Comparison of ENCODE assay signal across 9 cellular contexts in genomic region chr14:95255487-95255886, GRCh38.
DNase-seq lines count a peak whose midpoint lies in the region; ATAC-seq and TF ChIP-seq lines count a peak whose summit lies in the region.
"Had no signal": no experiment of that assay in that cellular context is flagged by ENCODE, and none has a peak within 500 bp of the region (broad histone marks: within the 10 kb centered on the region; RNA-seq: fewer than 3 reads in every experiment).

No MANE protein-coding gene starts in this region.

- peak overlapping the region; percentile 59 for H3K27ac Mint-ChIP-seq in endodermal cell
- H3K27ac Mint-ChIP-seq in CD8-positive, alpha-beta T cell, result no peak overlapping the region

- ATAC-seq in CD8-positive, alpha-beta T cell, result no peak

- H3K4me1 ChIP-seq in endodermal cell (ENCODE audit: control insufficient read depth, insufficient read depth, low read length), result peaks cover 18% of the 10 kb centered on the region
- H3K4me1 ChIP-seq in CD8-positive, alpha-beta T cell (ENCODE audit: insufficient read depth, low read length), result no peaks in the 10 kb centered on the region

- H3K4me3 ChIP-seq in endodermal cell (ENCODE audit: low read length), result no peak overlapping the region
- no peak overlapping the region for H3K4me3 ChIP-seq in CD8-positive, alpha-beta T cell (ENCODE audit: low read depth, low read length)
- H3K4me3 ChIP-seq: skin epidermis had no signal

- CTCF ChIA-PET in CD8-positive, alpha-beta T cell (lab: Charles Lee), result no interaction called here

- H3K36me3 Mint-ChIP-seq in endodermal cell (ENCODE audit: low read depth), result no peaks in the 10 kb centered on the region
- H3K36me3 Mint-ChIP-seq in CD8-positive, alpha-beta T cell, result no peaks in the 10 kb centered on the region

- no peak overlapping the region for H3K27ac ChIP-seq in endodermal cell (ENCODE audit: low read depth, low read length)
- H3K27ac ChIP-seq in CD8-positive, alpha-beta T cell (ENCODE audit: low read depth, low read length), result no peak overlapping the region

- no peak overlapping the region for H3K9ac ChIP-seq in endodermal cell (ENCODE audit: extremely low read depth, low read length, poor library complexity, severe bottlenecking)

- peaks cover 41% of the 10 kb centered on the region for H3K4me1 Mint-ChIP-seq in endodermal cell
- no peaks in the 10 kb centered on the region for H3K4me1 Mint-ChIP-seq in CD8-positive, alpha-beta T cell (ENCODE audit: low read depth)

- H3K4me3 Mint-ChIP-seq in endodermal cell, result no peak overlapping the region
- no peak overlapping the region for H3K4me3 Mint-ChIP-seq in CD8-positive, alpha-beta T cell

- no peaks in the 10 kb centered on the region for H3K27me3 ChIP-seq in endodermal cell (ENCODE audit: control insufficient read depth, insufficient read depth, low read length, poor library complexity, severe bottlenecking)
- no peaks in the 10 kb centered on the region for H3K27me3 ChIP-seq in CD8-positive, alpha-beta T cell (ENCODE audit: insufficient read depth, low read length)

- H3K9me3 ChIP-seq in endodermal cell (ENCODE audit: control insufficient read depth, low read length), result no peaks in the 10 kb centered on the region
- no peaks in the 10 kb centered on the region for H3K9me3 ChIP-seq in CD8-positive, alpha-beta T cell (ENCODE audit: low read length)

- DNase-seq in stimulated activated CD4-positive, alpha-beta T cell treated with anti-CD3 and anti-CD28 coated beads, Interleukin-15, amount 100 ng/mL, for 24 hours, result peak; percentile 43
- DNase-seq in stimulated activated CD4-positive, alpha-beta T cell treated with anti-CD3 and anti-CD28 coated beads, Interleukin-12 subunit alpha, Interleukin-12 subunit beta, amount 100 ng/mL, for 4 hours, result no peak
- DNase-seq in NCI-H510A treated with DMSO at 0.1 percent for 48 hours (lab: John Stamatoyannopoulos, UW) (peak; percentile 76), endodermal cell (peak; percentile 93), pulmonary artery endothelial cell (ENCODE audit: low read depth, low spot score) (peak; percentile 32), T-helper 9 cell (no peak), G401 (ENCODE audit: low spot score) (no peak)
- DNase-seq in CD8-positive, alpha-beta T cell, result no peak

- intact Hi-C loops in CD8-positive, alpha-beta T cell (cut with DNase I, micrococcal nuclease), result no loop called here

- H3K36me3 ChIP-seq in endodermal cell (ENCODE audit: control insufficient read depth, insufficient read depth, low read length), result no peaks in the 10 kb centered on the region
- no peaks in the 10 kb centered on the region for H3K36me3 ChIP-seq in CD8-positive, alpha-beta T cell (ENCODE audit: insufficient read depth, low read length)

- in situ Hi-C loops in G401 (cut with HindIII; ENCODE audit: low sequenced_read_pairs), result no loop called here

- H3K9me3 Mint-ChIP-seq in endodermal cell, result no peaks in the 10 kb centered on the region
- H3K9me3 Mint-ChIP-seq in CD8-positive, alpha-beta T cell, result no peaks in the 10 kb centered on the region

- H3K27me3 Mint-ChIP-seq in endodermal cell (ENCODE audit: insufficient read depth), result no peaks in the 10 kb centered on the region
- H3K27me3 Mint-ChIP-seq in CD8-positive, alpha-beta T cell (ENCODE audit: low read depth), result no peaks in the 10 kb centered on the region

- no peak for TF ChIP-seq CTCF in endodermal cell (conservative IDR thresholded peaks at IDR 0.05)
- no peak for TF ChIP-seq CTCF in CD8-positive, alpha-beta T cell (IDR thresholded peaks at IDR 0.05)

- POLR2A ChIA-PET in CD8-positive, alpha-beta T cell (lab: Charles Lee), result no interaction called here

- WGBS in endodermal cell (ENCODE audit: insufficient coverage in 1 of 2, insufficient read length in 1 of 2), 2 experiments, result 17 to 30% methylated on average over 6 of the region's 6 CpGs

Comparison
In these comparisons a context has a peak if more than half of its experiments do, and no peak if none do; other contexts are left out.
1. DNase-seq: peak in stimulated activated CD4-positive, alpha-beta T cell treated with anti-CD3 and anti-CD28 coated beads, Interleukin-15, amount 100 ng/mL, for 24 hours (single experiment), NCI-H510A treated with DMSO at 0.1 percent for 48 hours (single experiment), endodermal cell (single experiment) and pulmonary artery endothelial cell (single experiment); none in stimulated activated CD4-positive, alpha-beta T cell treated with anti-CD3 and anti-CD28 coated beads, Interleukin-12 subunit alpha, Interleukin-12 subunit beta, amount 100 ng/mL, for 4 hours (single experiment), T-helper 9 cell (single experiment), CD8-positive, alpha-beta T cell (0 of 7) and G401 (single experiment).